Comparison of ENCODE assay signal across 7 cellular contexts in the genomic region with DNA sequence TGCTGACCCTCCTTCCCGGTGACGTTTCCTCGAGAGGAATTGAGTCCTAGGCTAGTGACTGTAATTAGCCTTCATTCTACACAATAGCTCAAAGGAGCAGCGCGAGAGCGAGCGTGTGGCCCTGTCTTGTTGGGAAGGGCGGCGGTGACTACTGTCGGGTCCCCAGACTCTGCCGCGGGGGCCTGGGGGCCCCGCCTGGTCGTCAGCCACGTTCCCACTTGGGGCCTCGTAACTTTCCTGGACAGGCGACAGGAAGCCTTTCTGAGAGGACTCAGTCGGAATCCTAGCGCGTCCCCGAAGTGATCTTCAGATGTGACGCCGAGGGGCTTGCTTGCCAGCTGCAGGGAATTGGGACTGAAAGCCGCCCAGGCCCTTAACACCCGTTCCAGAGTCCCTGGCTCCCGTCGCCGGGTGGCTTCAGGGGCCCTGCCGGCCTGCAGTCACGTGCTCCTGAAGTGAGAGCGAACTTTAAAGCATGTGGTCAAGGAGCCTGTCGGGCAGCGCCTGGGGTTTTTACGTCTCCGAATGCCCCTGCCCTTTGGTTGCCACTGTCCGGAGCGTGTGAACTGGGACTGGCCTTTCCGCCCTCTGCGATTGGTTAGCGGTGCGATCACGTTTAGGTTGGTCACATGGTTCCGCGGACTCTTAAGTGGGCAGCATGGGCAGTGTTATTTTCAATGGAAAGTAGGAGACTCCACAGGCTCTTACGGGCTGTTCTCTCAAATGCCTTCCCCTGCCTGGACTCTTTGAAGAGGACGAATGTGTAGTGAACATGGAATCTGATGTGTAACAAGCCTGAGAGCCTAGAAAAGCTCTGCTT. TPM values are rescaled to one million over a fixed set of nuclear protein-coding genes. Genes with fewer than 3 reads are reported as not detected.
DNase-seq lines count a peak whose midpoint lies in the region; ATAC-seq and TF ChIP-seq lines count a peak whose summit lies in the region.

No MANE protein-coding gene starts in this region.

- TF ChIP-seq CTCF in GM12864 (IDR thresholded peaks at IDR 0.05; ENCODE audit: low read depth, low read length, missing control alignments) (no peak), esophagus muscularis mucosa (IDR thresholded peaks at IDR 0.05) (no peak), mesothelial cell of epicardium (IDR thresholded peaks at IDR 0.05; ENCODE audit: unreplicated experiment) (no peak), thyroid gland (IDR thresholded peaks at IDR 0.05) (no peak)

- TF ChIP-seq EP300 in esophagus muscularis mucosa (IDR thresholded peaks at IDR 0.05), result no peak

- WGBS in esophagus muscularis mucosa, result 4% methylated on average over 34 of the region's 46 CpGs
- WGBS in thyroid gland, 2 donors, result 1 to 8% methylated on average over 20 to 24 of the region's 46 CpGs

- DNase-seq in GM12864 (ENCODE audit: low read depth) (no peak), esophagus muscularis mucosa (ENCODE audit: extremely low spot score) (peak; percentile 93), mesothelial cell of epicardium (ENCODE audit: low spot score in 2 of 2, unreplicated experiment in 2 of 2) (peak; percentile 20 to 49), thyroid gland (peak; percentile 91 to 93), NCI-H446 (lab: John Stamatoyannopoulos, UW) (no peak)
- no peak for DNase-seq in T-helper 2 cell treated with Interferon-gamma antibody and Interleukin-4, amounts not matched to agents 5 μg/mL and 100 μg/mL, for 36 hours (ENCODE audit: low spot score)

- H3K9me3 ChIP-seq in esophagus muscularis mucosa (no peaks in the 10 kb centered on the region), thyroid gland (no peaks in the 10 kb centered on the region)

- intact Hi-C loops in esophagus muscularis mucosa (cut with DNase I) (loop anchor here (2.0 to 10.0 kb wide), 4 partner anchors 61 to 378 kb away; partner anchors contain the start of gene PUM3), thyroid gland (cut with DNase I) (no loop called here)

- H3K27me3 Mint-ChIP-seq in T-helper 2 cell treated with Interferon-gamma antibody and Interleukin-4, amounts not matched to agents 5 μg/mL and 100 μg/mL, for 36 hours (ENCODE audit: low read depth), result peaks cover 23% of the 10 kb centered on the region
- H3K27me3 Mint-ChIP-seq in mesothelial cell of epicardium (ENCODE audit: low read depth), result peaks cover 5% of the 10 kb centered on the region

- peak overlapping the region; percentile 86 to 92 (median 89) for H3K27ac ChIP-seq in esophagus muscularis mucosa (replicated peaks in 1 of 4)
- peak overlapping the region; percentile 78 to 92 (median 86) for H3K27ac ChIP-seq in thyroid gland

- H3K27me3 ChIP-seq in esophagus muscularis mucosa (peaks cover 0 to 20% (median 2%) of the 10 kb centered on the region in 4 donors), thyroid gland (no peaks in the 10 kb centered on the region)

- peak; percentile 28 for TF ChIP-seq POLR2A in esophagus muscularis mucosa (IDR thresholded peaks at IDR 0.05; ENCODE audit: low read depth)
- peak; percentile 34 to 96 for TF ChIP-seq POLR2A in thyroid gland (IDR thresholded peaks at IDR 0.05)

- H3K9me3 Mint-ChIP-seq in T-helper 2 cell treated with Interferon-gamma antibody and Interleukin-4, amounts not matched to agents 5 μg/mL and 100 μg/mL, for 36 hours, result no peaks in the 10 kb centered on the region
- peaks cover 2% of the 10 kb centered on the region for H3K9me3 Mint-ChIP-seq in mesothelial cell of epicardium

- H3K4me3 ChIP-seq in GM12864 (ENCODE audit: low read depth, low read length), result peak overlapping the region; percentile 78
- H3K4me3 ChIP-seq in esophagus muscularis mucosa, result peak overlapping the region; percentile 79 to 93 (median 86)
- H3K4me3 ChIP-seq in thyroid gland (replicated peaks in 1 of 3), result peak overlapping the region; percentile 72 to 89 (median 76)

- H3K4me3 Mint-ChIP-seq in T-helper 2 cell treated with Interferon-gamma antibody and Interleukin-4, amounts not matched to agents 5 μg/mL and 100 μg/mL, for 36 hours, result peak overlapping the region; percentile 91
- peak overlapping the region; percentile 90 for H3K4me3 Mint-ChIP-seq in mesothelial cell of epicardium

- H3K36me3 ChIP-seq in esophagus muscularis mucosa (no peaks in the 10 kb centered on the region), thyroid gland (no peaks in the 10 kb centered on the region)

- H3K4me1 ChIP-seq in esophagus muscularis mucosa (peaks cover 12 to 49% (median 34%) of the 10 kb centered on the region in 4 donors), thyroid gland (peaks cover 20 to 32% of the 10 kb centered on the region in 2 donors)

- peak; percentile 6 for ATAC-seq in HG03432 (IDR thresholded peaks at IDR 0.05; ENCODE audit: unreplicated experiment)

- peak overlapping the region; percentile 67 for H3K27ac Mint-ChIP-seq in T-helper 2 cell treated with Interferon-gamma antibody and Interleukin-4, amounts not matched to agents 5 μg/mL and 100 μg/mL, for 36 hours
- peak overlapping the region; percentile 96 for H3K27ac Mint-ChIP-seq in mesothelial cell of epicardium

- H3K4me1 Mint-ChIP-seq in T-helper 2 cell treated with Interferon-gamma antibody and Interleukin-4, amounts not matched to agents 5 μg/mL and 100 μg/mL, for 36 hours (ENCODE audit: low read depth), result peaks cover 19% of the 10 kb centered on the region
- peaks cover 36% of the 10 kb centered on the region for H3K4me1 Mint-ChIP-seq in mesothelial cell of epicardium

- peaks cover 6% of the 10 kb centered on the region for H3K36me3 Mint-ChIP-seq in T-helper 2 cell treated with Interferon-gamma antibody and Interleukin-4, amounts not matched to agents 5 μg/mL and 100 μg/mL, for 36 hours (ENCODE audit: low read depth)
- no peaks in the 10 kb centered on the region for H3K36me3 Mint-ChIP-seq in mesothelial cell of epicardium

RNA-seq across cellular contexts. Expression of gene VLDLR, which starts 1.7 kb away (rescaled TPM):
- total RNA-seq in esophagus muscularis mucosa (10 to 100 TPM; 15.5 to 17.0 (median 16.8) TPM), mesothelial cell of epicardium (47.8 to 50.0 TPM (median 49.6 TPM) in 3 replicates), thyroid gland (10 to 100 TPM; 14.2 to 59.2 (median 46.0) TPM)

Comparison
In these comparisons a context has a peak if more than half of its experiments do, and no peak if none do; other contexts are left out.
1. DNase-seq: peak in esophagus muscularis mucosa (single experiment), mesothelial cell of epicardium (2 of 2) and thyroid gland (2 of 2); none in GM12864 (single experiment), T-helper 2 cell treated with Interferon-gamma antibody and Interleukin-4, amounts not matched to agents 5 μg/mL and 100 μg/mL, for 36 hours (single experiment) and NCI-H446 (0 of 2).
2. Peak in every context shown above with its lines, with median percentiles within 50 percentile points of each other: H3K4me3 ChIP-seq.